16 cellular contexts compared by ENCODE assay signal in the genomic region with DNA sequence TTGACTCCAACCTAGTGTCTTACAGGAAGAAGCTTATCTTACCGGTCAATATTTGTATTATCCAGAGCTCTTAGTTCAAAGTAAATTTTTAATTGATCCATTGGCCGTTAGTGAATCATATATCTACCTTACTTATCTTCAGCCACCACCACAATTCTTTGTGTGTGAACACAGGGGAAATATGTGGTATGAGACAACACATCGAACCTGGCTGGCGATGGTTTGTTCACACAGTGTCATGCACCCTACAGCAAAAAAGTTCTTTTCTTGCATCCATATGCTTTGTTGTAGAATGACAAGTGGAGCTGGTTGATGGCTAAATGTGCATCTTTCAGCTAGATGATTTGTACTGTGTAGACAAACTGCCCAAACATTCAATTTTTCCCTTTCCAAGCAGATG.
DNase-seq lines count a peak whose midpoint lies in the region; ATAC-seq, FAIRE-seq and TF ChIP-seq lines count a peak whose summit lies in the region.
"Had no signal": no experiment of that assay in that cellular context is flagged by ENCODE, and none has a peak within 500 bp of the region (broad histone marks: within the 10 kb centered on the region; RNA-seq: fewer than 3 reads in every experiment).

No MANE protein-coding gene starts in this region.

- peak overlapping the region; percentile 93 for H3K27ac Mint-ChIP-seq in activated T-cell treated with anti-CD3 and anti-CD28 coated beads, Interleukin-2, amount 50 U/mL, for 24 hours
- peak overlapping the region; percentile 93 for H3K27ac Mint-ChIP-seq in activated T-helper 17 cell treated with anti-CD3 and anti-CD28 coated beads, Interleukin-2, amount 50 U/mL, for 72 hours
- peak overlapping the region; percentile 97 for H3K27ac Mint-ChIP-seq in osteocyte (ENCODE audit: unreplicated experiment)

- DNase-seq in activated T-cell treated with anti-CD3 and anti-CD28 coated beads, Interleukin-2, amount 50 U/mL, for 24 hours = no peak
- DNase-seq in activated T-cell treated with anti-CD3 and anti-CD28 coated beads, Interleukin-2, amount 50 U/mL, for 4 hours = no peak
- DNase-seq in H54 (ENCODE audit: insufficient read length, low spot score) (no peak), osteocyte (ENCODE audit: extremely low spot score, unreplicated experiment) (no peak), UCSD-AML1 (lab: John Stamatoyannopoulos, UW; ENCODE audit: unreplicated experiment) (no peak), NCI-H226 (no peak), C1 segment of cervical spinal cord (lab: John Stamatoyannopoulos, UW) (no peak)
- DNase-seq: Calu3; CD4-positive, alpha-beta memory T cell; GF-D8; KG1; NCI-H1417 treated with DMSO at 0.1 percent for 48 hours; NCI-H1930; NCI-H526 had no signal

- TF ChIP-seq CTCF in osteocyte (IDR thresholded peaks at IDR 0.05) = no peak

- no peaks in the 10 kb centered on the region for H3K9me3 Mint-ChIP-seq in activated T-cell treated with anti-CD3 and anti-CD28 coated beads, Interleukin-2, amount 50 U/mL, for 24 hours
- no peaks in the 10 kb centered on the region for H3K9me3 Mint-ChIP-seq in activated T-cell treated with anti-CD3 and anti-CD28 coated beads, Interleukin-2, amount 50 U/mL, for 4 hours
- H3K9me3 Mint-ChIP-seq in activated T-helper 17 cell treated with anti-CD3 and anti-CD28 coated beads, Interleukin-2, amount 50 U/mL, for 72 hours = no peaks in the 10 kb centered on the region
- H3K9me3 Mint-ChIP-seq in osteocyte (ENCODE audit: unreplicated experiment) = no peaks in the 10 kb centered on the region

- peaks cover 93% of the 10 kb centered on the region for H3K36me3 Mint-ChIP-seq in activated T-cell treated with anti-CD3 and anti-CD28 coated beads, Interleukin-2, amount 50 U/mL, for 24 hours (ENCODE audit: low read depth)
- peaks cover 50% of the 10 kb centered on the region for H3K36me3 Mint-ChIP-seq in activated T-cell treated with anti-CD3 and anti-CD28 coated beads, Interleukin-2, amount 50 U/mL, for 4 hours (ENCODE audit: insufficient read depth)
- H3K36me3 Mint-ChIP-seq in activated T-helper 17 cell treated with anti-CD3 and anti-CD28 coated beads, Interleukin-2, amount 50 U/mL, for 72 hours (ENCODE audit: low read depth) = peaks cover 86% of the 10 kb centered on the region
- H3K36me3 Mint-ChIP-seq in osteocyte (ENCODE audit: unreplicated experiment) = peaks cover 16% of the 10 kb centered on the region

- no peak for TF ChIP-seq POLR2A in H54 (IDR thresholded peaks at IDR 0.05; ENCODE audit: low read depth, low read length)

- no peaks in the 10 kb centered on the region for H3K27me3 Mint-ChIP-seq in activated T-cell treated with anti-CD3 and anti-CD28 coated beads, Interleukin-2, amount 50 U/mL, for 24 hours
- H3K27me3 Mint-ChIP-seq in activated T-cell treated with anti-CD3 and anti-CD28 coated beads, Interleukin-2, amount 50 U/mL, for 4 hours (ENCODE audit: low read depth) = no peaks in the 10 kb centered on the region
- H3K27me3 Mint-ChIP-seq in activated T-helper 17 cell treated with anti-CD3 and anti-CD28 coated beads, Interleukin-2, amount 50 U/mL, for 72 hours = no peaks in the 10 kb centered on the region
- no peaks in the 10 kb centered on the region for H3K27me3 Mint-ChIP-seq in osteocyte (ENCODE audit: unreplicated experiment)
- H3K27me3 Mint-ChIP-seq: CD4-positive, alpha-beta memory T cell had no signal

- no peak overlapping the region for H3K4me3 Mint-ChIP-seq in activated T-cell treated with anti-CD3 and anti-CD28 coated beads, Interleukin-2, amount 50 U/mL, for 24 hours
- H3K4me3 Mint-ChIP-seq in activated T-cell treated with anti-CD3 and anti-CD28 coated beads, Interleukin-2, amount 50 U/mL, for 4 hours = no peak overlapping the region
- H3K4me3 Mint-ChIP-seq in activated T-helper 17 cell treated with anti-CD3 and anti-CD28 coated beads, Interleukin-2, amount 50 U/mL, for 72 hours = peak overlapping the region; percentile 81
- no peak overlapping the region for H3K4me3 Mint-ChIP-seq in osteocyte (ENCODE audit: unreplicated experiment)

- H3K4me1 Mint-ChIP-seq in activated T-cell treated with anti-CD3 and anti-CD28 coated beads, Interleukin-2, amount 50 U/mL, for 24 hours (ENCODE audit: low read depth) = peaks cover 84% of the 10 kb centered on the region
- H3K4me1 Mint-ChIP-seq in activated T-cell treated with anti-CD3 and anti-CD28 coated beads, Interleukin-2, amount 50 U/mL, for 4 hours (ENCODE audit: low read depth) = peaks cover 70% of the 10 kb centered on the region
- H3K4me1 Mint-ChIP-seq in activated T-helper 17 cell treated with anti-CD3 and anti-CD28 coated beads, Interleukin-2, amount 50 U/mL, for 72 hours = peaks cover 37% of the 10 kb centered on the region
- H3K4me1 Mint-ChIP-seq in osteocyte (ENCODE audit: unreplicated experiment) = peaks cover 85% of the 10 kb centered on the region

- peak; percentile 11 for FAIRE-seq in H54 (lab: Jason Lieb, UNC)
- FAIRE-seq: A204.1 had no signal

- ATAC-seq in activated T-cell treated with anti-CD3 and anti-CD28 coated beads, Interleukin-2, amount 50 U/mL, for 4 hours = no peak
- ATAC-seq in activated T-helper 17 cell treated with anti-CD3 and anti-CD28 coated beads, Interleukin-2, amount 50 U/mL, for 72 hours (replicated peaks) = no peak
